In the genomic region with DNA sequence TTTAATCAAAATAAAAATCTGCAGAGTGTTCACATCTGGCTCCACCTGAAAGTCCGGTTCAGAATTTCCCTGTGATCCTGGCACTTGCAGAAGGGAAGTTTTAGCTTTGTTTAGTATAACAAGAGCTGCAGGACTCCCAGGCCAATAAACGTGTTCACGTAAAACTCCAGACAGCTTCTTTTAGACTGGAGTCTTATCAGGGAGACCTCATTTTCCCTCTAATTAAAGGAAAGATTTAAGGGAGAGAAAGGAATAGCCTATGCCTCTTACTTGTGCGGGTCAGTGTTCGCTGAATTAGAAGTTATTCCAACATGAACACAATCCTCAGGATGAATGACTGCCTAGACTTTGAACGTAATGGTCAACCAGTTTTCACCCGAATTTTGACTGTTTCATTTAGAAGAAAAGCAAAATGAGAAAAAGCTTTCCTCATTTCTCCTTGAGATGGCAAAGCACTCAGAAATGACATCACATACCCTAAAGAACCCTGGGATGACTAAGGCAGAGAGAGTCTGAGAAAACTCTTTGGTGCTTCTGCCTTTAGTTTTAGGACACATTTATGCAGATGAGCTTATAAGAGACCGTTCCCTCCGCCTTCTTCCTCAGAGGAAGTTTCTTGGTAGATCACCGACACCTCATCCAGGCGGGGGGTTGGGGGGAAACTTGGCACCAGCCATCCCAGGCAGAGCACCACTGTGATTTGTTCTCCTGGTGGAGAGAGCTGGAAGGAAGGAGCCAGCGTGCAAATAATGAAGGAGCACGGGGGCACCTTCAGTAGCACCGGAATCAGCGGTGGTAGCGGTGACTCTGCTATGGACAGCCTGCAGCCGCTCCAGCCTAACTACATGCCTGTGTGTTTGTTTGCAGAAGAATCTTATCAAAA, we compare ENCODE assay signal across 8 cellular contexts.
DNase-seq lines count a peak whose midpoint lies in the region; ATAC-seq, FAIRE-seq and TF ChIP-seq lines count a peak whose summit lies in the region.

No MANE protein-coding gene starts in this region.

- peak in 1 of 2 experiments; percentile 28; a peak in 1 of 5 replicates for TF ChIP-seq RAD21 in A549 (conservative IDR thresholded peaks at IDR 0.05 in 1 of 2, IDR thresholded peaks at IDR 0.05 in 1 of 2)
- no peak for TF ChIP-seq RAD21 in neural cell (conservative IDR thresholded peaks at IDR 0.05)

- H4K20me1 ChIP-seq in neural cell (ENCODE audit: insufficient read depth), result no peaks in the 10 kb centered on the region

- CTCF ChIA-PET in A549 (lab: Yijun Ruan, JAX), result interaction anchor here (0.6 to 2.1 kb wide), 7 partner anchors 19 to 149 kb away, joined by 3 to 7 read pairs (median 4); no protein-coding TSS in a partner anchor

- no peak overlapping the region for H3K9ac ChIP-seq in neural cell (ENCODE audit: low read length)

- no peaks in the 10 kb centered on the region for H3K9me3 Mint-ChIP-seq in activated T-cell treated with anti-CD3 and anti-CD28 coated beads, Interleukin-2, amount 50 U/mL, for 4 hours
- H3K9me3 Mint-ChIP-seq in type B pancreatic cell, result no peaks in the 10 kb centered on the region

- H3F3A ChIP-seq in neural cell (ENCODE audit: insufficient read depth, low read length, poor library complexity, severe bottlenecking), result no peaks in the 10 kb centered on the region

- TF ChIP-seq CTCF in A549 (IDR thresholded peaks at IDR 0.05) (no peak), neural cell (IDR thresholded peaks at IDR 0.05; ENCODE audit: poor library complexity, severe bottlenecking) (no peak), type B pancreatic cell (conservative IDR thresholded peaks at IDR 0.05) (peak; percentile 67)

- peak; percentile 78 to 87 for DNase-seq in A549 (ENCODE audit: low read depth in 1 of 2, low spot score in 1 of 2)
- peak; percentile 70 for DNase-seq in MV-4-11 (lab: John Stamatoyannopoulos, UW)
- peak; percentile 49 for DNase-seq in activated T-cell treated with anti-CD3 and anti-CD28 coated beads, Interleukin-2, amount 50 U/mL, for 4 hours
- peak; percentile 42 for DNase-seq in fibroblast of the conjunctiva (ENCODE audit: low read depth)
- no peak for DNase-seq in type B pancreatic cell (ENCODE audit: extremely low spot score, unreplicated experiment)

- H3K4me3 ChIP-seq in A549 (peak overlapping the region; percentile 88), neural cell (ENCODE audit: low read length) (peak overlapping the region; percentile 51)

- no peak for TF ChIP-seq EP300 in A549 (IDR thresholded peaks at IDR 0.05)
- TF ChIP-seq EP300 in neural cell (conservative IDR thresholded peaks at IDR 0.05; ENCODE audit: poor library complexity, severe bottlenecking), result no peak

- no peaks in the 10 kb centered on the region for H3K36me3 ChIP-seq in neural cell (ENCODE audit: insufficient read depth, low read length)

- H3K4me1 Mint-ChIP-seq in activated T-cell treated with anti-CD3 and anti-CD28 coated beads, Interleukin-2, amount 50 U/mL, for 4 hours (ENCODE audit: low read depth), result peaks cover 59% of the 10 kb centered on the region
- H3K4me1 Mint-ChIP-seq in type B pancreatic cell (ENCODE audit: unreplicated experiment), result peaks cover 45% of the 10 kb centered on the region

- peaks cover 24% of the 10 kb centered on the region for H3K4me1 ChIP-seq in A549

- 2% methylated on average over 13 of the region's 17 CpGs for WGBS in A549 (ENCODE audit: missing lambda C conversion rate)

- ATAC-seq in A549, result peak; percentile 92 to 96
- ATAC-seq in GM19023 (IDR thresholded peaks at IDR 0.05; ENCODE audit: unreplicated experiment), result peak; percentile 24
- peak; percentile 39 to 54 for ATAC-seq in activated T-cell treated with anti-CD3 and anti-CD28 coated beads, Interleukin-2, amount 50 U/mL, for 4 hours
- no peak for ATAC-seq in HG03469 (IDR thresholded peaks at IDR 0.05; ENCODE audit: unreplicated experiment)

- peak overlapping the region; percentile 95 for H3K4me2 ChIP-seq in A549
- no peak overlapping the region for H3K4me2 ChIP-seq in neural cell (ENCODE audit: low read length)

- no peak overlapping the region for H2AFZ ChIP-seq in neural cell (ENCODE audit: low read depth, low read length)

- H3K27ac ChIP-seq in A549 (peak overlapping the region; percentile 92 to 95), neural cell (ENCODE audit: low read length) (no peak overlapping the region)

- no peaks in the 10 kb centered on the region for H3K9me2 ChIP-seq in neural cell (ENCODE audit: insufficient read depth, low read length)

- no peaks in the 10 kb centered on the region for H3K27me3 ChIP-seq in neural cell (ENCODE audit: insufficient read depth, low read depth, low read length)

- H3K9me3 ChIP-seq in A549 (no peaks in the 10 kb centered on the region), neural cell (ENCODE audit: low read length) (no peaks in the 10 kb centered on the region)

- no peak for FAIRE-seq in A549 (lab: Jason Lieb, UNC)

- peaks cover 11% of the 10 kb centered on the region for H3K36me3 Mint-ChIP-seq in activated T-cell treated with anti-CD3 and anti-CD28 coated beads, Interleukin-2, amount 50 U/mL, for 4 hours (ENCODE audit: insufficient read depth)
- no peaks in the 10 kb centered on the region for H3K36me3 Mint-ChIP-seq in type B pancreatic cell

- peak overlapping the region; percentile 99 for H3K4me3 Mint-ChIP-seq in activated T-cell treated with anti-CD3 and anti-CD28 coated beads, Interleukin-2, amount 50 U/mL, for 4 hours
- peak overlapping the region; percentile 87 for H3K4me3 Mint-ChIP-seq in type B pancreatic cell

- H3K27ac Mint-ChIP-seq in type B pancreatic cell, result peak overlapping the region; percentile 57

- POLR2A ChIA-PET in A549 (lab: Yijun Ruan, JAX), result interaction anchor here (0.7 to 2.8 kb wide), 11 partner anchors 11 to 73 kb away, joined by 3 to 27 read pairs (median 3); no protein-coding TSS in a partner anchor

- no peaks in the 10 kb centered on the region for H3K27me3 Mint-ChIP-seq in activated T-cell treated with anti-CD3 and anti-CD28 coated beads, Interleukin-2, amount 50 U/mL, for 4 hours (ENCODE audit: low read depth)
- peaks cover 6% of the 10 kb centered on the region for H3K27me3 Mint-ChIP-seq in type B pancreatic cell

- peak; percentile 80 for TF ChIP-seq POLR2A in A549 (IDR thresholded peaks at IDR 0.05; ENCODE audit: low read length)

- H3K79me2 ChIP-seq in neural cell (replicated peaks; ENCODE audit: insufficient read depth, low read length), result peaks cover 6% of the 10 kb centered on the region

TF ChIP-seq in A549, 52 proteins besides CTCF, POLR2A, EP300 and RAD21 (continues in another document):
- no peak for TF ChIP-seq ZFP36 (IDR thresholded peaks at IDR 0.05; ENCODE audit: borderline replicate concordance, partially characterized antibody)
- TF ChIP-seq NFE2L2 (conservative IDR thresholded peaks at IDR 0.05; ENCODE audit: low read length), result no peak
- no peak for TF ChIP-seq ZC3H11A (IDR thresholded peaks at IDR 0.05)
- no peak for TF ChIP-seq FOXS1 (CRISPR knock-in tag; IDR thresholded peaks at IDR 0.05)
- no peak for TF ChIP-seq HOXA7 (CRISPR knock-in tag; IDR thresholded peaks at IDR 0.05)
- 0 out of 2 replicates have a peak, but pooled peaks have one; percentile 24 for TF ChIP-seq GATA3 (IDR thresholded peaks at IDR 0.05; ENCODE audit: borderline replicate concordance)
- TF ChIP-seq PHF8 (IDR thresholded peaks at IDR 0.05; ENCODE audit: borderline replicate concordance, low read depth), result no peak
- peak; percentile 12; the same call in 1 of the 3 replicates for TF ChIP-seq SMC3 (IDR thresholded peaks at IDR 0.05)
- TF ChIP-seq, protein P1, sequence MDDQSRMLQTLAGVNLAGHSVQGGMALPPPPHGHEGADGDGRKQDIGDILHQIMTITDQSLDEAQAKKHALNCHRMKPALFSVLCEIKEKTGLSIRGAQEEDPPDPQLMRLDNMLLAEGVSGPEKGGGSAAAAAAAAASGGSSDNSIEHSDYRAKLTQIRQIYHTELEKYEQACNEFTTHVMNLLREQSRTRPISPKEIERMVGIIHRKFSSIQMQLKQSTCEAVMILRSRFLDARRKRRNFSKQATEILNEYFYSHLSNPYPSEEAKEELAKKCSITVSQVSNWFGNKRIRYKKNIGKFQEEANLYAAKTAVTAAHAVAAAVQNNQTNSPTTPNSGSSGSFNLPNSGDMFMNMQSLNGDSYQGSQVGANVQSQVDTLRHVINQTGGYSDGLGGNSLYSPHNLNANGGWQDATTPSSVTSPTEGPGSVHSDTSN (IDR thresholded peaks at IDR 0.05), result no peak
- TF ChIP-seq KDM5A (IDR thresholded peaks at IDR 0.05), result no peak
- no peak for TF ChIP-seq HOXB13 (CRISPR knock-in tag; IDR thresholded peaks at IDR 0.05; ENCODE audit: low read depth)
- TF ChIP-seq RNF2 (IDR thresholded peaks at IDR 0.05; ENCODE audit: borderline replicate concordance, low read depth), result no peak

TF ChIP-seq in neural cell, 6 proteins besides CTCF, POLR2A, EP300 and RAD21:
- TF ChIP-seq SMC3 (conservative IDR thresholded peaks at IDR 0.05; ENCODE audit: poor library complexity) (no peak), EZH2 (IDR thresholded peaks at IDR 0.05; ENCODE audit: borderline replicate concordance, insufficient read depth, low read length, poor library complexity, severe bottlenecking) (no peak), TAF1 (IDR thresholded peaks at IDR 0.05; ENCODE audit: low read depth) (no peak)
